ENCODE assay signal across 9 cellular contexts in genomic region chr2:68320118-68320641, GRCh38. TPM values are rescaled to one million over a fixed set of nuclear protein-coding genes. Genes with fewer than 3 reads are reported as not detected.
DNase-seq lines count a peak whose midpoint lies in the region; ATAC-seq, FAIRE-seq and TF ChIP-seq lines count a peak whose summit lies in the region.
"Had no signal": no experiment of that assay in that cellular context is flagged by ENCODE, and none has a peak within 500 bp of the region (broad histone marks: within the 10 kb centered on the region; RNA-seq: fewer than 3 reads in every experiment).

No MANE protein-coding gene starts in this region.

- H3K56ac ChIP-seq in H1 (replicated peaks; ENCODE audit: insufficient read length, low read depth, low read length) = no peak overlapping the region

- peaks cover 0 to 1% (median 0%) of the 10 kb centered on the region in 5 donors for H3K36me3 Mint-ChIP-seq in naive thymus-derived CD4-positive, alpha-beta T cell

- H2BK120ac ChIP-seq in H1 (replicated peaks; ENCODE audit: low read depth, low read length) = no peak overlapping the region

- DNase-seq in H1 (ENCODE audit: low read depth in 1 of 2, low spot score in 2 of 2) (peak in 1 of 2 experiments; percentile 63), SKM-1 treated with dmso at 0.1 percent for 144 hours (lab: John Stamatoyannopoulos, UW; ENCODE audit: unreplicated experiment) (no peak), GM12892 (ENCODE audit: insufficient read length) (no peak)
- no peak for DNase-seq in naive thymus-derived CD4-positive, alpha-beta T cell

- peak overlapping the region; percentile 70 for H3K27ac ChIP-seq in ACC112 (ENCODE audit: low read depth, low read length)
- no peak overlapping the region for H3K27ac ChIP-seq in HEK293 (ENCODE audit: extremely low read depth, low read depth, low read length)
- H3K27ac ChIP-seq in H1 (ENCODE audit: low read depth, low read length) = no peak overlapping the region
- H3K27ac ChIP-seq in naive thymus-derived CD4-positive, alpha-beta T cell (ENCODE audit: low read depth, low read length) = no peak overlapping the region

- H4K20me1 ChIP-seq in H1 (replicated peaks in 1 of 2; ENCODE audit: control insufficient read depth in 1 of 2, insufficient read depth in 2 of 2, low read length in 2 of 2) = no peaks in the 10 kb centered on the region

- peak; percentile 31 for ATAC-seq in naive thymus-derived CD4-positive, alpha-beta T cell
- no peak for ATAC-seq in HG03432 (IDR thresholded peaks at IDR 0.05; ENCODE audit: unreplicated experiment)

- no peak; a peak in 1 of 4 replicates for TF ChIP-seq RAD21 in H1 (IDR thresholded peaks at IDR 0.05 in 1 of 2, conservative IDR thresholded peaks at IDR 0.05 in 1 of 2; ENCODE audit: low read depth in 2 of 2, low read length in 2 of 2)

- peaks cover 42% of the 10 kb centered on the region for H3K79me2 ChIP-seq in ACC112 (ENCODE audit: control insufficient read depth, insufficient read depth, low read length, unreplicated experiment)
- no peaks in the 10 kb centered on the region for H3K79me2 ChIP-seq in H1 (ENCODE audit: control insufficient read depth in 1 of 2, insufficient read depth in 2 of 2, low read length in 2 of 2)

- H3K79me1 ChIP-seq in H1 (ENCODE audit: low read depth, low read length) = no peaks in the 10 kb centered on the region

- no peak overlapping the region for H3K18ac ChIP-seq in H1 (ENCODE audit: extremely low read depth, low read length)

- no peak overlapping the region for H3K4ac ChIP-seq in H1 (replicated peaks; ENCODE audit: insufficient read length, low read depth, low read length)

- TF ChIP-seq POLR2A in H1 (IDR thresholded peaks at IDR 0.05; ENCODE audit: control extremely low read depth in 1 of 2, low read depth in 2 of 2, low read length in 2 of 2) (no peak), GM12892 (IDR thresholded peaks at IDR 0.05; ENCODE audit: low read depth, low read length) (no peak)

- peak overlapping the region; percentile 96 to 99 for H3K4me2 ChIP-seq in H1 (ENCODE audit: insufficient read depth in 1 of 2, low read depth in 2 of 2, low read length in 2 of 2)

- peak in 1 of 2 experiments; percentile 77; a peak in 1 of 3 replicates for TF ChIP-seq EP300 in H1 (IDR thresholded peaks at IDR 0.05; ENCODE audit: borderline replicate concordance in 1 of 2, low read depth in 2 of 2, low read length in 2 of 2)

- no peak overlapping the region for H3K27ac Mint-ChIP-seq in naive thymus-derived CD4-positive, alpha-beta T cell

- no peak for TF ChIP-seq CTCF in HEK293 (tag by site-specific recombination; IDR thresholded peaks at IDR 0.05)
- no peak for TF ChIP-seq CTCF in H1 (IDR thresholded peaks at IDR 0.05; ENCODE audit: control extremely low read depth in 1 of 3, insufficient read depth in 1 of 3, low read depth in 1 of 3, low read length in 3 of 3)

- H4K5ac ChIP-seq in H1 (ENCODE audit: insufficient read length, low read depth, low read length) = no peak overlapping the region

- H3K27me3 Mint-ChIP-seq in naive thymus-derived CD4-positive, alpha-beta T cell = peaks cover 50 to 84% (median 66%) of the 10 kb centered on the region in 5 donors

- H3K9me3 ChIP-seq in HEK293 (ENCODE audit: control insufficient read depth, insufficient read depth, low read depth, low read length) = no peaks in the 10 kb centered on the region
- no peaks in the 10 kb centered on the region for H3K9me3 ChIP-seq in H1 (ENCODE audit: insufficient read depth in 2 of 2, low read depth in 1 of 2, low read length in 1 of 2)
- no peaks in the 10 kb centered on the region for H3K9me3 ChIP-seq in naive thymus-derived CD4-positive, alpha-beta T cell (ENCODE audit: control insufficient read depth in 2 of 3, low read length in 3 of 3)

- no peak overlapping the region for H2BK12ac ChIP-seq in H1 (ENCODE audit: low read depth, low read length)

- H3K23ac ChIP-seq in H1 (ENCODE audit: insufficient read length) = no peak overlapping the region

- H2AFZ ChIP-seq in ACC112 (ENCODE audit: low read length, unreplicated experiment) = peak overlapping the region; percentile 90
- H2AFZ ChIP-seq in H1 (ENCODE audit: low read length) = no peak overlapping the region

- H3K27me3 ChIP-seq in ACC112 (ENCODE audit: insufficient read depth, low read length) (no peaks in the 10 kb centered on the region), H1 (replicated peaks in 1 of 4; ENCODE audit: control insufficient read depth in 3 of 4, extremely low read depth in 1 of 4, insufficient read depth in 3 of 4, low read length in 3 of 4) (peaks cover 0 to 32% (median 26%) of the 10 kb centered on the region in 4 experiments; a peak in 6 of 7 replicates)
- H3K27me3 ChIP-seq in naive thymus-derived CD4-positive, alpha-beta T cell (ENCODE audit: control insufficient read depth in 2 of 2, insufficient read depth in 2 of 2, low read length in 2 of 2) = peaks cover 0 to 19% of the 10 kb centered on the region in 2 donors

- FAIRE-seq in H1 (lab: Jason Lieb, UNC) (no peak), GM12892 (lab: Jason Lieb, UNC) (no peak)
- FAIRE-seq: frontal cortex had no signal

- peaks cover 17% of the 10 kb centered on the region for H3K36me3 ChIP-seq in ACC112 (ENCODE audit: insufficient read depth, low read length)
- H3K36me3 ChIP-seq in HEK293 (ENCODE audit: control insufficient read depth in 2 of 2, insufficient read depth in 1 of 2, low read length in 2 of 2) = peaks cover under 1 to 19% of the 10 kb centered on the region in 2 experiments
- H3K36me3 ChIP-seq in H1 (ENCODE audit: control insufficient read depth in 2 of 4, insufficient read depth in 4 of 4, low read length in 3 of 4) = no peaks in the 10 kb centered on the region
- no peaks in the 10 kb centered on the region for H3K36me3 ChIP-seq in naive thymus-derived CD4-positive, alpha-beta T cell (ENCODE audit: control insufficient read depth in 2 of 3, insufficient read depth in 3 of 3, low read length in 3 of 3)

- POLR2A ChIA-PET in HEK293 (lab: Yijun Ruan, JAX) (interaction anchor here (0.9 kb wide), 1 partner anchor 30 kb away, joined by 6 read pairs; no protein-coding TSS in a partner anchor), H1 (lab: Charles Lee; ENCODE audit: partially characterized antibody) (interaction anchor here (0.6 to 1.3 kb wide), 3 partner anchors 40 to 1044 kb away, joined by 3 to 4 read pairs (median 3); a partner anchor contains a TSS)
- POLR2A ChIA-PET in naive thymus-derived CD4-positive, alpha-beta T cell (lab: Charles Lee) = no interaction called here

- peak overlapping the region; percentile 99 for H3K4me3 ChIP-seq in ACC112 (ENCODE audit: low read depth, low read length)
- peak overlapping the region; percentile 65 for H3K4me3 ChIP-seq in HEK293 (ENCODE audit: low read depth, low read length)
- peak overlapping the region; percentile 61 to 77 (median 76) for H3K4me3 ChIP-seq in H1 (ENCODE audit: extremely low read depth in 1 of 4, insufficient read depth in 2 of 4, low read depth in 3 of 4, low read length in 4 of 4)
- peak overlapping the region; percentile 42 for H3K4me3 ChIP-seq in naive thymus-derived CD4-positive, alpha-beta T cell (ENCODE audit: low read length)

- WGBS in H1 (ENCODE audit: extremely low coverage in 1 of 2, insufficient coverage in 1 of 2, insufficient read length in 1 of 2, insufficient replicate concordance in 2 of 2, low coverage in 1 of 2, low lambda C conversion rate in 2 of 2, missing lambda C conversion rate in 1 of 2), 2 experiments = 13% methylated on average over 11 of the region's 11 CpGs; no CpG with 5 or more reads in 1 of the 2 experiments

- peaks cover 0 to 3% (median 0%) of the 10 kb centered on the region in 11 donors for H3K9me3 Mint-ChIP-seq in naive thymus-derived CD4-positive, alpha-beta T cell

- H2BK5ac ChIP-seq in H1 (ENCODE audit: low read depth, low read length) = no peak overlapping the region

- H3K4me1 ChIP-seq in ACC112 (ENCODE audit: control insufficient read depth, insufficient read depth, low read length, unreplicated experiment) (peaks cover 12% of the 10 kb centered on the region), HEK293 (ENCODE audit: control insufficient read depth, insufficient read depth, low read length) (no peaks in the 10 kb centered on the region), H1 (replicated peaks in 1 of 4; ENCODE audit: control insufficient read depth in 3 of 4, insufficient read depth in 4 of 4, low read length in 3 of 4) (peaks cover 0 to 3% (median 0%) of the 10 kb centered on the region in 4 experiments; a peak in 1 of 7 replicates)
- peaks cover 6 to 8% of the 10 kb centered on the region in 2 donors for H3K4me1 ChIP-seq in naive thymus-derived CD4-positive, alpha-beta T cell (ENCODE audit: control insufficient read depth in 2 of 2, insufficient read depth in 2 of 2, low read length in 2 of 2)

- no peak overlapping the region for H4K91ac ChIP-seq in H1 (replicated peaks; ENCODE audit: insufficient read length, low read length)

- CTCF ChIA-PET in HEK293 (lab: Yijun Ruan, JAX) (interaction anchor here (0.6 to 2.4 kb wide), 4 partner anchors 28 to 945 kb away, joined by 3 to 10 read pairs (median 4); no protein-coding TSS in a partner anchor), H1 (lab: Charles Lee; ENCODE audit: partially characterized antibody) (interaction anchor here (0.9 to 2.5 kb wide), 6 partner anchors 10 to 117 kb away, joined by 3 to 12 read pairs (median 3); no protein-coding TSS in a partner anchor)
- CTCF ChIA-PET in naive thymus-derived CD4-positive, alpha-beta T cell (lab: Charles Lee) = no interaction called here

- H3K4me1 Mint-ChIP-seq in naive thymus-derived CD4-positive, alpha-beta T cell = peaks cover 0 to 15% (median 10%) of the 10 kb centered on the region in 7 donors

- H3K23me2 ChIP-seq in H1 (ENCODE audit: low read depth, low read length) = peaks cover 19% of the 10 kb centered on the region; the same call in 1 of the 2 replicates

- H2BK20ac ChIP-seq in H1 (ENCODE audit: low read length) = no peak overlapping the region

- peak overlapping the region; percentile 46 to 81 (median 74) for H3K4me3 Mint-ChIP-seq in naive thymus-derived CD4-positive, alpha-beta T cell

- intact Hi-C loops in naive thymus-derived CD4-positive, alpha-beta T cell (cut with micrococcal nuclease) = no loop called here

- H2BK15ac ChIP-seq in H1 (ENCODE audit: low read length) = no peak overlapping the region

- H4K8ac ChIP-seq in H1 (ENCODE audit: extremely low read depth, insufficient read depth, low read length) = no peak overlapping the region

- no peak overlapping the region for H3K9ac ChIP-seq in H1 (replicated peaks in 1 of 4; ENCODE audit: extremely low read depth in 1 of 4, low read depth in 3 of 4, low read length in 3 of 4)

- no peak overlapping the region for H2AK5ac ChIP-seq in H1 (ENCODE audit: low read depth, low read length)

- no peak overlapping the region for H3K14ac ChIP-seq in H1 (ENCODE audit: insufficient read length)

RNA-seq across cellular contexts. Expression of gene CNRIP1, which starts 0.4 kb away (rescaled TPM):
- polyA plus RNA-seq in PFSK-1 (2012; ENCODE audit: insufficient read length, low read depth) = 22.5 TPM
- total RNA-seq in H1 (2021; fragmentation: NEBNext Ultra II Directional; extraction: Animal tissue kit (Norgen Biotek cat#: 25700)) = 4.6 and 5.7 TPM in 2 replicates
- 5.0 and 7.0 TPM in 2 replicates for polyA plus RNA-seq in H1 (2011; rRNA removed)
- 5.7 TPM for polyA plus RNA-seq in H1 (2011; cell fraction: cytosol; rRNA removed)
- 2.4 TPM for polyA plus RNA-seq in H1 (2011; cell fraction: nucleus; rRNA removed)
- polyA plus RNA-seq in H1 (2012, experiment 1 of 2) = 4.1 to 5.5 TPM (median 5.0 TPM) in 4 replicates
- polyA plus RNA-seq in H1 (2012, experiment 2 of 2) = 3.1 TPM
- 5.1 TPM for polyA plus RNA-seq in H1 (2013, experiment 1 of 2)
- 5.2 TPM for polyA plus RNA-seq in H1 (2013, experiment 2 of 2)
- polyA minus RNA-seq in H1 (2011; rRNA and poly(A)+ RNA removed) = 3.4 and 3.5 TPM in 2 replicates
- polyA minus RNA-seq in H1 (2011; cell fraction: cytosol; rRNA and poly(A)+ RNA removed) = 3.7 TPM
- 2.6 TPM for polyA minus RNA-seq in H1 (2011; cell fraction: nucleus; rRNA and poly(A)+ RNA removed)
- under 1 TPM in 3 of 5 experiments, not detected in 2; 0.19 to 0.78 (median 0.38) TPM for total RNA-seq in naive thymus-derived CD4-positive, alpha-beta T cell
- polyA plus RNA-seq in naive thymus-derived CD4-positive, alpha-beta T cell = not detected
- not detected for polyA plus RNA-seq in GM12892 (2012; ENCODE audit: missing spikeins)

RNA-seq across cellular contexts. Expression of gene PLEK, which starts 44.9 kb away (rescaled TPM):
- not detected for polyA plus RNA-seq in PFSK-1 (2012; ENCODE audit: insufficient read length, low read depth)
- not detected in 2 replicates for total RNA-seq in H1 (2021; fragmentation: NEBNext Ultra II Directional; extraction: Animal tissue kit (Norgen Biotek cat#: 25700))
- polyA plus RNA-seq in H1 (2011; rRNA removed) = not detected in 2 replicates
- polyA plus RNA-seq in H1 (2011; cell fraction: cytosol; rRNA removed) = not detected
- polyA plus RNA-seq in H1 (2011; cell fraction: nucleus; rRNA removed) = not detected
- not detected in 4 replicates for polyA plus RNA-seq in H1 (2012, experiment 1 of 2)
- not detected for polyA plus RNA-seq in H1 (2012, experiment 2 of 2)
- polyA plus RNA-seq in H1 (2013, experiment 1 of 2) = not detected
- polyA plus RNA-seq in H1 (2013, experiment 2 of 2) = not detected
- not detected in 2 replicates for polyA minus RNA-seq in H1 (2011; rRNA and poly(A)+ RNA removed)
- not detected for polyA minus RNA-seq in H1 (2011; cell fraction: cytosol; rRNA and poly(A)+ RNA removed)
- polyA minus RNA-seq in H1 (2011; cell fraction: nucleus; rRNA and poly(A)+ RNA removed) = not detected
- total RNA-seq in naive thymus-derived CD4-positive, alpha-beta T cell = 100 to 1,000 TPM in 1 of 5 experiments, 10 to 100 TPM in 1, 1 to 10 TPM in 3; 1.2 to 210 (median 3.9) TPM
- under 1 TPM; 0.37 to 0.79 TPM for polyA plus RNA-seq in naive thymus-derived CD4-positive, alpha-beta T cell
- 310 TPM for polyA plus RNA-seq in GM12892 (2012; ENCODE audit: missing spikeins)

Comparison
In these comparisons a context has a peak if more than half of its experiments do, and no peak if none do; other contexts are left out.
1. H3K4me3 ChIP-seq: peak in every context shown above with its lines; median percentile 99 in ACC112; 76 in H1; 65 in HEK293; 42 in naive thymus-derived CD4-positive, alpha-beta T cell.